1 cellular context compared by ENCODE assay signal in the genomic region with DNA sequence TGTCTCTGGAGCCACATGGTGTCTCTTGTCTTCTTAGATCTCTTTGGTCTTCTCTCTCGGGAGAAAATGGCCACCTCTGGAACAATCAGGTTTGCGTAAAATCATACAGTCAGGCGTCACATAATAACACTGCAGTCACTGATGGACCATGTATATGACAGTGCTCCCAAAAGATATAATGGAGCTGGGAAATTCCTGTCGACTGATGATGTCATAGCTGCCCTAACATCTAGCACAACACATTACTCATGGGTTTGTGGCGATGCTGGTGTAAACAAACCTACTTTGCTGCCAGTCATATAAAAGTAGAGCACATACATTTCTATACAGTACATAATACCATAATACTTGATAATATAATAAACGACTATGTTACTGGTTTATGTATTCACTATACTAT.
TF ChIP-seq lines count a peak whose summit lies in the region.

No MANE protein-coding gene starts in this region.

TF ChIP-seq in K562, 482 proteins besides CTCF, POLR2A, EP300 and RAD21 (continued from another document):
- TF ChIP-seq ARID3A (IDR thresholded peaks at IDR 0.05; ENCODE audit: borderline replicate concordance, low read depth, low read length) (no peak), RBM14 (IDR thresholded peaks at IDR 0.05; ENCODE audit: borderline replicate concordance, insufficient read depth, low read depth, low read length) (no peak), FOSL1 (tag; conservative IDR thresholded peaks at IDR 0.05) (0 out of 2 replicates have a peak, but pooled peaks have one; percentile 11), ZNF431 (CRISPR knock-in tag; IDR thresholded peaks at IDR 0.05) (no peak), ZNF121 (CRISPR knock-in tag; conservative IDR thresholded peaks at IDR 0.05) (no peak), ATF1 (CRISPR knock-in tag; IDR thresholded peaks at IDR 0.05) (no peak), ATF1 (tag; IDR thresholded peaks at IDR 0.05) (peak; percentile 37; the same call in 1 of the 2 replicates), RFX1 (IDR thresholded peaks at IDR 0.05) (no peak), ZNF436 (CRISPR knock-in tag; IDR thresholded peaks at IDR 0.05) (no peak), ZNF76 (CRISPR knock-in tag; IDR thresholded peaks at IDR 0.05; ENCODE audit: borderline replicate concordance) (no peak), THRAP3 (IDR thresholded peaks at IDR 0.05; ENCODE audit: borderline replicate concordance) (no peak), COPS2 (conservative IDR thresholded peaks at IDR 0.05) (no peak), MGA (IDR thresholded peaks at IDR 0.05) (no peak), L3MBTL2 (IDR thresholded peaks at IDR 0.05) (no peak), SMARCB1 (IDR thresholded peaks at IDR 0.05; ENCODE audit: insufficient read length, low read depth) (no peak), ATF7 (IDR thresholded peaks at IDR 0.05) (peak; percentile 79)
- TF ChIP-seq, protein P1, sequence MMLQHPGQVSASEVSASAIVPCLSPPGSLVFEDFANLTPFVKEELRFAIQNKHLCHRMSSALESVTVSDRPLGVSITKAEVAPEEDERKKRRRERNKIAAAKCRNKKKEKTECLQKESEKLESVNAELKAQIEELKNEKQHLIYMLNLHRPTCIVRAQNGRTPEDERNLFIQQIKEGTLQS (IDR thresholded peaks at IDR 0.05): peak; percentile 92
- TF ChIP-seq, protein P1 (CRISPR knock-in tag; conservative IDR thresholded peaks at IDR 0.05): no peak
